ENCODE assay signal across 1 cellular context in genomic region chr6:108608453-108609275, GRCh38.
TF ChIP-seq lines count a peak whose summit lies in the region.

No MANE protein-coding gene starts in this region.

TF ChIP-seq in GM23338, 12 proteins besides CTCF, POLR2A, EP300 and RAD21 (continued from another document):
- TF ChIP-seq ZNF462 (CRISPR knock-in tag; IDR thresholded peaks at IDR 0.05) (no peak), STAT1 (IDR thresholded peaks at IDR 0.05; ENCODE audit: unreplicated experiment) (no peak), NANOG (IDR thresholded peaks at IDR 0.05; ENCODE audit: borderline replicate concordance) (no peak), EZH2 (IDR thresholded peaks at IDR 0.05; ENCODE audit: low read depth, unreplicated experiment) (no peak), POLR2AphosphoS5 (IDR thresholded peaks at IDR 0.05; ENCODE audit: low read depth) (no peak), CREB1 (CRISPR knock-in tag; IDR thresholded peaks at IDR 0.05; ENCODE audit: low read depth) (no peak), ZNF114 (CRISPR knock-in tag; IDR thresholded peaks at IDR 0.05) (no peak)
- TF ChIP-seq, protein P1, sequence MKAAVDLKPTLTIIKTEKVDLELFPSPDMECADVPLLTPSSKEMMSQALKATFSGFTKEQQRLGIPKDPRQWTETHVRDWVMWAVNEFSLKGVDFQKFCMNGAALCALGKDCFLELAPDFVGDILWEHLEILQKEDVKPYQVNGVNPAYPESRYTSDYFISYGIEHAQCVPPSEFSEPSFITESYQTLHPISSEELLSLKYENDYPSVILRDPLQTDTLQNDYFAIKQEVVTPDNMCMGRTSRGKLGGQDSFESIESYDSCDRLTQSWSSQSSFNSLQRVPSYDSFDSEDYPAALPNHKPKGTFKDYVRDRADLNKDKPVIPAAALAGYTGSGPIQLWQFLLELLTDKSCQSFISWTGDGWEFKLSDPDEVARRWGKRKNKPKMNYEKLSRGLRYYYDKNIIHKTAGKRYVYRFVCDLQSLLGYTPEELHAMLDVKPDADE (IDR thresholded peaks at IDR 0.05) = no peak
